In the genomic region with DNA sequence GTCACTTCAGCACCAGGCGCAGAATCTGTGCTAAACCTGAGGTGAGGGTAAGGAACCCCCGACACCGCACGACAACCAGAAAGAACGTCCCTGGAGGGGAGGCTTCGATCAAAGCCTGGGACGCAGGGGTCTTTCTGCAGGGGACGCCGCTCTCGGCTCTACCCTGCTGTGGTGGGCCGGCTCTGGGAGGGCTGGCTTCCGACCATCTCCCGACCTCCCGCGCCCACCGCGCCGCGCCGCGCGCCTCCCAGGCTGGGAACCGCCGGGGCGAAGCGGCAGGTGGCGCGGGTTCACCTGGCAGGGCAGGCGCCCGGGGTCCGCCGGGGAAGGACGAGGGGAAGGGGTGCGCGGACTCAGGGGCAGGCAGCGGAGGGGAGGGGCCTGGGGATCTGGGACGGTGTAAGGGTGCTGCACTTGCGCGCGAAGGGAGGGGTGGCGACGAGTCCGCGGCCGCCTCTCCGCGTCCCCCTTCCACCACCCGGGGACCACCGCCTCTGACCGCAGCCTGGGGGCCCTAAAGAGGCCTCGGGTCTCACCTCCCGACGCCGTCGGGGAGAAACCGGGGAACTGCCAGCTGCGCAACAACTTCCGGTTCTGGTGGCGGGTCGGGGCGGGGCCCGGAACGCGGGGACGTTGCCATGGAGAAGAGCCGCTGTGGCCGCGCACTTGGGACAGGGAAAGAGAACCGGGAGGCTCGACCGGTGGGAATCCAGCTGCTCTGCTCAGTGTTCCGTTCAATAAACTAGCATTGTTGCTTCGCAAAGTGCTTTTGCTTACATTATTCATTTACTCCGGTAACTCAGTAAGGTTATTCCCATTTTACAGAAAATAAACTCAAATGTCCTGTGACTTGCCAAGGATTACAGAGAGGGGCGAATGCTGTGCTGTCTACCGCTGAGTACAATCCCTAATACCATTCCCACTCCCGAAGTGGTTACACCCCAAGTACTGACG, we compare ENCODE assay signal across 1 cellular context.
TF ChIP-seq lines count a peak whose summit lies in the region.

A gene (minus strand): TSS at position 596 of the 954 bp plus-strand sequence. CDS start 3,045 bp downstream, outside the sequence.

TF ChIP-seq in GM12878, 131 proteins besides CTCF, POLR2A, EP300 and RAD21 (continued from another document):
- TF ChIP-seq, protein P1, sequence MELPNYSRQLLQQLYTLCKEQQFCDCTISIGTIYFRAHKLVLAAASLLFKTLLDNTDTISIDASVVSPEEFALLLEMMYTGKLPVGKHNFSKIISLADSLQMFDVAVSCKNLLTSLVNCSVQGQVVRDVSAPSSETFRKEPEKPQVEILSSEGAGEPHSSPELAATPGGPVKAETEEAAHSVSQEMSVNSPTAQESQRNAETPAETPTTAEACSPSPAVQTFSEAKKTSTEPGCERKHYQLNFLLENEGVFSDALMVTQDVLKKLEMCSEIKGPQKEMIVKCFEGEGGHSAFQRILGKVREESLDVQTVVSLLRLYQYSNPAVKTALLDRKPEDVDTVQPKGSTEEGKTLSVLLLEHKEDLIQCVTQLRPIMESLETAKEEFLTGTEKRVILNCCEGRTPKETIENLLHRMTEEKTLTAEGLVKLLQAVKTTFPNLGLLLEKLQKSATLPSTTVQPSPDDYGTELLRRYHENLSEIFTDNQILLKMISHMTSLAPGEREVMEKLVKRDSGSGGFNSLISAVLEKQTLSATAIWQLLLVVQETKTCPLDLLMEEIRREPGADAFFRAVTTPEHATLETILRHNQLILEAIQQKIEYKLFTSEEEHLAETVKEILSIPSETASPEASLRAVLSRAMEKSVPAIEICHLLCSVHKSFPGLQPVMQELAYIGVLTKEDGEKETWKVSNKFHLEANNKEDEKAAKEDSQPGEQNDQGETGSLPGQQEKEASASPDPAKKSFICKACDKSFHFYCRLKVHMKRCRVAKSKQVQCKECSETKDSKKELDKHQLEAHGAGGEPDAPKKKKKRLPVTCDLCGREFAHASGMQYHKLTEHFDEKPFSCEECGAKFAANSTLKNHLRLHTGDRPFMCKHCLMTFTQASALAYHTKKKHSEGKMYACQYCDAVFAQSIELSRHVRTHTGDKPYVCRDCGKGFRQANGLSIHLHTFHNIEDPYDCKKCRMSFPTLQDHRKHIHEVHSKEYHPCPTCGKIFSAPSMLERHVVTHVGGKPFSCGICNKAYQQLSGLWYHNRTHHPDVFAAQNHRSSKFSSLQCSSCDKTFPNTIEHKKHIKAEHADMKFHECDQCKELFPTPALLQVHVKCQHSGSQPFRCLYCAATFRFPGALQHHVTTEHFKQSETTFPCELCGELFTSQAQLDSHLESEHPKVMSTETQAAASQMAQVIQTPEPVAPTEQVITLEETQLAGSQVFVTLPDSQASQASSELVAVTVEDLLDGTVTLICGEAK (IDR thresholded peaks at IDR 0.05; ENCODE audit: borderline replicate concordance) = peak; percentile 82
- TF ChIP-seq, protein P2, sequence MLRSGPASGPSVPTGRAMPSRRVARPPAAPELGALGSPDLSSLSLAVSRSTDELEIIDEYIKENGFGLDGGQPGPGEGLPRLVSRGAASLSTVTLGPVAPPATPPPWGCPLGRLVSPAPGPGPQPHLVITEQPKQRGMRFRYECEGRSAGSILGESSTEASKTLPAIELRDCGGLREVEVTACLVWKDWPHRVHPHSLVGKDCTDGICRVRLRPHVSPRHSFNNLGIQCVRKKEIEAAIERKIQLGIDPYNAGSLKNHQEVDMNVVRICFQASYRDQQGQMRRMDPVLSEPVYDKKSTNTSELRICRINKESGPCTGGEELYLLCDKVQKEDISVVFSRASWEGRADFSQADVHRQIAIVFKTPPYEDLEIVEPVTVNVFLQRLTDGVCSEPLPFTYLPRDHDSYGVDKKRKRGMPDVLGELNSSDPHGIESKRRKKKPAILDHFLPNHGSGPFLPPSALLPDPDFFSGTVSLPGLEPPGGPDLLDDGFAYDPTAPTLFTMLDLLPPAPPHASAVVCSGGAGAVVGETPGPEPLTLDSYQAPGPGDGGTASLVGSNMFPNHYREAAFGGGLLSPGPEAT (IDR thresholded peaks at IDR 0.05; ENCODE audit: low read depth) = no peak
- TF ChIP-seq DPF2 (IDR thresholded peaks at IDR 0.05) (0 out of 2 replicates have a peak, but pooled peaks have one; percentile 25), SIN3A (IDR thresholded peaks at IDR 0.05; ENCODE audit: low read depth, low read length) (peak; percentile 52; the same call in 1 of the 2 replicates), BMI1 (IDR thresholded peaks at IDR 0.05; ENCODE audit: borderline replicate concordance) (peak; percentile 77), TCF12 (IDR thresholded peaks at IDR 0.05; ENCODE audit: low read depth, low read length) (peak; percentile 28; the same call in 1 of the 2 replicates), BHLHE40 (IDR thresholded peaks at IDR 0.05; ENCODE audit: borderline replicate concordance in 1 of 2, low read depth in 2 of 2, low read length in 1 of 2) (0 out of 4 replicates have a peak, but pooled peaks of 1 of the 2 experiments have one; percentile 7), HCFC1 (IDR thresholded peaks at IDR 0.05; ENCODE audit: low read length) (0 out of 2 replicates have a peak, but pooled peaks have one; percentile 19), HDAC2 (IDR thresholded peaks at IDR 0.05) (no peak), CREM (IDR thresholded peaks at IDR 0.05; ENCODE audit: low read depth) (no peak), RFX5 (IDR thresholded peaks at IDR 0.05; ENCODE audit: low read depth, low read length) (no peak), SMARCA5 (IDR thresholded peaks at IDR 0.05) (no peak), GATAD2B (conservative IDR thresholded peaks at IDR 0.05; ENCODE audit: low read depth) (peak; percentile 48; the same call in 1 of the 2 replicates), LARP7 (IDR thresholded peaks at IDR 0.05) (0 out of 2 replicates have a peak, but pooled peaks have one; percentile 12), GABPA (IDR thresholded peaks at IDR 0.05; ENCODE audit: low read depth) (peak; percentile 75), ZNF622 (IDR thresholded peaks at IDR 0.05) (no peak), IKZF1 (conservative IDR thresholded peaks at IDR 0.05) (peak; percentile 92), RUNX3 (IDR thresholded peaks at IDR 0.05; ENCODE audit: low read length) (peak; percentile 35), HDAC6 (IDR thresholded peaks at IDR 0.05; ENCODE audit: unreplicated experiment) (peak; percentile 58), MXI1 (IDR thresholded peaks at IDR 0.05; ENCODE audit: low read depth, low read length) (peak; percentile 35; the same call in 1 of the 2 replicates), TCF3 (IDR thresholded peaks at IDR 0.05; ENCODE audit: borderline replicate concordance, insufficient read depth, low read depth, low read length) (peak; percentile 67; the same call in 1 of the 2 replicates)
- TF ChIP-seq, protein P3, sequence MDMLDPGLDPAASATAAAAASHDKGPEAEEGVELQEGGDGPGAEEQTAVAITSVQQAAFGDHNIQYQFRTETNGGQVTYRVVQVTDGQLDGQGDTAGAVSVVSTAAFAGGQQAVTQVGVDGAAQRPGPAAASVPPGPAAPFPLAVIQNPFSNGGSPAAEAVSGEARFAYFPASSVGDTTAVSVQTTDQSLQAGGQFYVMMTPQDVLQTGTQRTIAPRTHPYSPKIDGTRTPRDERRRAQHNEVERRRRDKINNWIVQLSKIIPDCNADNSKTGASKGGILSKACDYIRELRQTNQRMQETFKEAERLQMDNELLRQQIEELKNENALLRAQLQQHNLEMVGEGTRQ (IDR thresholded peaks at IDR 0.05; ENCODE audit: borderline replicate concordance, low read depth, low read length) = no peak
- TF ChIP-seq, protein P4, sequence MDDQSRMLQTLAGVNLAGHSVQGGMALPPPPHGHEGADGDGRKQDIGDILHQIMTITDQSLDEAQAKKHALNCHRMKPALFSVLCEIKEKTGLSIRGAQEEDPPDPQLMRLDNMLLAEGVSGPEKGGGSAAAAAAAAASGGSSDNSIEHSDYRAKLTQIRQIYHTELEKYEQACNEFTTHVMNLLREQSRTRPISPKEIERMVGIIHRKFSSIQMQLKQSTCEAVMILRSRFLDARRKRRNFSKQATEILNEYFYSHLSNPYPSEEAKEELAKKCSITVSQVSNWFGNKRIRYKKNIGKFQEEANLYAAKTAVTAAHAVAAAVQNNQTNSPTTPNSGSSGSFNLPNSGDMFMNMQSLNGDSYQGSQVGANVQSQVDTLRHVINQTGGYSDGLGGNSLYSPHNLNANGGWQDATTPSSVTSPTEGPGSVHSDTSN (IDR thresholded peaks at IDR 0.05; ENCODE audit: insufficient replicate concordance, low read depth, low read length) = no peak
- TF ChIP-seq, protein P5, sequence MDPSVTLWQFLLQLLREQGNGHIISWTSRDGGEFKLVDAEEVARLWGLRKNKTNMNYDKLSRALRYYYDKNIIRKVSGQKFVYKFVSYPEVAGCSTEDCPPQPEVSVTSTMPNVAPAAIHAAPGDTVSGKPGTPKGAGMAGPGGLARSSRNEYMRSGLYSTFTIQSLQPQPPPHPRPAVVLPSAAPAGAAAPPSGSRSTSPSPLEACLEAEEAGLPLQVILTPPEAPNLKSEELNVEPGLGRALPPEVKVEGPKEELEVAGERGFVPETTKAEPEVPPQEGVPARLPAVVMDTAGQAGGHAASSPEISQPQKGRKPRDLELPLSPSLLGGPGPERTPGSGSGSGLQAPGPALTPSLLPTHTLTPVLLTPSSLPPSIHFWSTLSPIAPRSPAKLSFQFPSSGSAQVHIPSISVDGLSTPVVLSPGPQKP (IDR thresholded peaks at IDR 0.05; ENCODE audit: low read depth, low read length) = no peak
- TF ChIP-seq, protein P6, sequence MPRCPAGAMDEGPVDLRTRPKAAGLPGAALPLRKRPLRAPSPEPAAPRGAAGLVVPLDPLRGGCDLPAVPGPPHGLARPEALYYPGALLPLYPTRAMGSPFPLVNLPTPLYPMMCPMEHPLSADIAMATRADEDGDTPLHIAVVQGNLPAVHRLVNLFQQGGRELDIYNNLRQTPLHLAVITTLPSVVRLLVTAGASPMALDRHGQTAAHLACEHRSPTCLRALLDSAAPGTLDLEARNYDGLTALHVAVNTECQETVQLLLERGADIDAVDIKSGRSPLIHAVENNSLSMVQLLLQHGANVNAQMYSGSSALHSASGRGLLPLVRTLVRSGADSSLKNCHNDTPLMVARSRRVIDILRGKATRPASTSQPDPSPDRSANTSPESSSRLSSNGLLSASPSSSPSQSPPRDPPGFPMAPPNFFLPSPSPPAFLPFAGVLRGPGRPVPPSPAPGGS (IDR thresholded peaks at IDR 0.05; ENCODE audit: borderline replicate concordance, insufficient read depth, low read depth, low read length, poor library complexity, severe bottlenecking) = no peak
- TF ChIP-seq, protein P7, sequence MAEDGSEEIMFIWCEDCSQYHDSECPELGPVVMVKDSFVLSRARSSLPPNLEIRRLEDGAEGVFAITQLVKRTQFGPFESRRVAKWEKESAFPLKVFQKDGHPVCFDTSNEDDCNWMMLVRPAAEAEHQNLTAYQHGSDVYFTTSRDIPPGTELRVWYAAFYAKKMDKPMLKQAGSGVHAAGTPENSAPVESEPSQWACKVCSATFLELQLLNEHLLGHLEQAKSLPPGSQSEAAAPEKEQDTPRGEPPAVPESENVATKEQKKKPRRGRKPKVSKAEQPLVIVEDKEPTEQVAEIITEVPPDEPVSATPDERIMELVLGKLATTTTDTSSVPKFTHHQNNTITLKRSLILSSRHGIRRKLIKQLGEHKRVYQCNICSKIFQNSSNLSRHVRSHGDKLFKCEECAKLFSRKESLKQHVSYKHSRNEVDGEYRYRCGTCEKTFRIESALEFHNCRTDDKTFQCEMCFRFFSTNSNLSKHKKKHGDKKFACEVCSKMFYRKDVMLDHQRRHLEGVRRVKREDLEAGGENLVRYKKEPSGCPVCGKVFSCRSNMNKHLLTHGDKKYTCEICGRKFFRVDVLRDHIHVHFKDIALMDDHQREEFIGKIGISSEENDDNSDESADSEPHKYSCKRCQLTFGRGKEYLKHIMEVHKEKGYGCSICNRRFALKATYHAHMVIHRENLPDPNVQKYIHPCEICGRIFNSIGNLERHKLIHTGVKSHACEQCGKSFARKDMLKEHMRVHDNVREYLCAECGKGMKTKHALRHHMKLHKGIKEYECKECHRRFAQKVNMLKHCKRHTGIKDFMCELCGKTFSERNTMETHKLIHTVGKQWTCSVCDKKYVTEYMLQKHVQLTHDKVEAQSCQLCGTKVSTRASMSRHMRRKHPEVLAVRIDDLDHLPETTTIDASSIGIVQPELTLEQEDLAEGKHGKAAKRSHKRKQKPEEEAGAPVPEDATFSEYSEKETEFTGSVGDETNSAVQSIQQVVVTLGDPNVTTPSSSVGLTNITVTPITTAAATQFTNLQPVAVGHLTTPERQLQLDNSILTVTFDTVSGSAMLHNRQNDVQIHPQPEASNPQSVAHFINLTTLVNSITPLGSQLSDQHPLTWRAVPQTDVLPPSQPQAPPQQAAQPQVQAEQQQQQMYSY (CRISPR knock-in tag; IDR thresholded peaks at IDR 0.05) = no peak
- TF ChIP-seq, protein P8, sequence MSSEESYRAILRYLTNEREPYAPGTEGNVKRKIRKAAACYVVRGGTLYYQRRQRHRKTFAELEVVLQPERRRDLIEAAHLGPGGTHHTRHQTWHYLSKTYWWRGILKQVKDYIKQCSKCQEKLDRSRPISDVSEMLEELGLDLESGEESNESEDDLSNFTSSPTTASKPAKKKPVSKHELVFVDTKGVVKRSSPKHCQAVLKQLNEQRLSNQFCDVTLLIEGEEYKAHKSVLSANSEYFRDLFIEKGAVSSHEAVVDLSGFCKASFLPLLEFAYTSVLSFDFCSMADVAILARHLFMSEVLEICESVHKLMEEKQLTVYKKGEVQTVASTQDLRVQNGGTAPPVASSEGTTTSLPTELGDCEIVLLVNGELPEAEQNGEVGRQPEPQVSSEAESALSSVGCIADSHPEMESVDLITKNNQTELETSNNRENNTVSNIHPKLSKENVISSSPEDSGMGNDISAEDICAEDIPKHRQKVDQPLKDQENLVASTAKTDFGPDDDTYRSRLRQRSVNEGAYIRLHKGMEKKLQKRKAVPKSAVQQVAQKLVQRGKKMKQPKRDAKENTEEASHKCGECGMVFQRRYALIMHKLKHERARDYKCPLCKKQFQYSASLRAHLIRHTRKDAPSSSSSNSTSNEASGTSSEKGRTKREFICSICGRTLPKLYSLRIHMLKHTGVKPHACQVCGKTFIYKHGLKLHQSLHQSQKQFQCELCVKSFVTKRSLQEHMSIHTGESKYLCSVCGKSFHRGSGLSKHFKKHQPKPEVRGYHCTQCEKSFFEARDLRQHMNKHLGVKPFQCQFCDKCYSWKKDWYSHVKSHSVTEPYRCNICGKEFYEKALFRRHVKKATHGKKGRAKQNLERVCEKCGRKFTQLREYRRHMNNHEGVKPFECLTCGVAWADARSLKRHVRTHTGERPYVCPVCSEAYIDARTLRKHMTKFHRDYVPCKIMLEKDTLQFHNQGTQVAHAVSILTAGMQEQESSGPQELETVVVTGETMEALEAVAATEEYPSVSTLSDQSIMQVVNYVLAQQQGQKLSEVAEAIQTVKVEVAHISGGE (CRISPR knock-in tag; IDR thresholded peaks at IDR 0.05) = peak; percentile 38; the same call in 1 of the 2 replicates
